14 cellular contexts compared by ENCODE assay signal in the genomic region with DNA sequence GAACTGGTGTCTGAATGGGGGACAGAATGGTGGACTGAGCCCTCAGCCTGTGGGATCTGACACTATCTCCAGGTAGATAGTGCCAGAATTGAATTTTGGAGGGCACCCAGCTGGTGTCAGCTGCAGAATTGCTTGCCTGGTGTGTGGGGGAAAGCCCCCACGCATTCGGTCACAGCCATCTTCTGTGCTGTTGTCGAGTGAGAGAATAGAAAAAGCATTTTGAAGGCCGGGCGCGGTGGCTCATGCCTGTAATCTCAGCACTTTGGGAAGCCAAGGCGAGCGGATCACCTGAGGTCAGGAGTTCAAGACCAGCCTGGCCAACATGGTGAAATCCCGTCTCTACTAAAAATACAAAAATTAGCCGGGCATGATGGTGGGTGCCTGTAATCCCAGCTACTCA. TPM values are rescaled to one million over a fixed set of nuclear protein-coding genes. Genes with fewer than 3 reads are reported as not detected.
DNase-seq lines count a peak whose midpoint lies in the region; ATAC-seq and TF ChIP-seq lines count a peak whose summit lies in the region.
"Not testable (repeated sequence)": the region's sequence is repeated elsewhere in the genome, so short reads cannot be mapped to it uniquely, and the experiment has no call there.
"Had no signal": no experiment of that assay in that cellular context is flagged by ENCODE, and none has a peak within 500 bp of the region (broad histone marks: within the 10 kb centered on the region; RNA-seq: fewer than 3 reads in every experiment).

No MANE protein-coding gene starts in this region.

- POLR2A ChIA-PET in CD4-positive, alpha-beta T cell (lab: Charles Lee) = interaction anchor here (1.3 kb wide), 1 partner anchor 45 kb away, joined by 5 read pairs; the partner anchor contains the start of gene PAIP2
- POLR2A ChIA-PET in activated CD4-positive, alpha-beta T cell treated with anti-CD3 and anti-CD28 coated beads, Interleukin-2, amount 10 ng/mL, durations not matched to agents 7 days and 5 days (lab: Charles Lee) = not testable (repeated sequence)

- not testable (repeated sequence) for H3K4me3 ChIP-seq in KMS-11 (IDR thresholded peaks at IDR 0.05; ENCODE audit: insufficient read depth, low read depth, low read length); SU-DHL-6 (ENCODE audit: insufficient read depth, low read length, poor library complexity, severe bottlenecking)

- not testable (repeated sequence) for H3K9me3 ChIP-seq in CD4-positive, alpha-beta T cell (ENCODE audit: control insufficient read depth, low read length); SU-DHL-6 (ENCODE audit: insufficient read depth, low read length)

- H3F3A ChIP-seq in SU-DHL-6 (ENCODE audit: insufficient read depth) = peaks cover 54% of the 10 kb centered on the region

- H3K79me2 ChIP-seq in KMS-11 (ENCODE audit: insufficient read depth, low read depth) (peaks cover 51% of the 10 kb centered on the region), SU-DHL-6 (ENCODE audit: insufficient read depth, low read length) (peaks cover 15% of the 10 kb centered on the region)

- not testable (repeated sequence) for H3K4me3 Mint-ChIP-seq in CD4-positive, alpha-beta T cell; activated CD4-positive, alpha-beta T cell treated with anti-CD3 and anti-CD28 coated beads, Interleukin-2, amount 10 ng/mL, durations not matched to agents 7 days and 5 days
- H3K4me3 Mint-ChIP-seq in naive B cell = peak overlapping the region; percentile 86 to 97 (median 93)

- H2AFZ ChIP-seq in KMS-11 (ENCODE audit: low read depth); SU-DHL-6 (ENCODE audit: low read depth, low read length, severe bottlenecking): not testable (repeated sequence)

- H3K4me2 ChIP-seq in KMS-11 = peak overlapping the region; percentile 87; the same call in 1 of the 2 replicates
- H3K4me2 ChIP-seq in SU-DHL-6 (ENCODE audit: low read depth, low read length, poor library complexity, severe bottlenecking) = not testable (repeated sequence)

- not testable (repeated sequence) for ATAC-seq in CD4-positive, alpha-beta T cell (ENCODE audit: poor library complexity); naive B cell (ENCODE audit: low read depth in 2 of 2); sciatic nerve

- peaks cover 71% of the 10 kb centered on the region for H3K4me1 ChIP-seq in KMS-11 (ENCODE audit: low read depth, poor library complexity, severe bottlenecking)

- intact Hi-C loops in CD4-positive, alpha-beta T cell (cut with DNase I, micrococcal nuclease) = loop anchor here in 1 of 2 experiments (5.0 kb wide), 1 partner anchor 45 kb away; the partner anchor contains the start of gene PAIP2
- intact Hi-C loops in sciatic nerve (cut with DNase I) = not testable (repeated sequence)

- not testable (repeated sequence) for H3K36me3 Mint-ChIP-seq in CD4-positive, alpha-beta T cell (ENCODE audit: low read depth); activated CD4-positive, alpha-beta T cell treated with anti-CD3 and anti-CD28 coated beads, Interleukin-2, amount 10 ng/mL, durations not matched to agents 7 days and 5 days (ENCODE audit: low read depth); naive B cell

- H4K20me1 ChIP-seq in KMS-11 (ENCODE audit: insufficient read depth); SU-DHL-6 (ENCODE audit: low read depth, low read length): not testable (repeated sequence)

- H3K27me3 ChIP-seq in CD4-positive, alpha-beta T cell (ENCODE audit: control insufficient read depth, insufficient read depth, low read length); KMS-11 (ENCODE audit: insufficient read depth, low read depth); SU-DHL-6 (ENCODE audit: low read length): not testable (repeated sequence)

- DNase-seq in CD4-positive, alpha-beta T cell; activated CD4-positive, alpha-beta T cell treated with anti-CD3 and anti-CD28 coated beads, Interleukin-2, amount 10 ng/mL, durations not matched to agents 7 days and 5 days; naive B cell: not testable (repeated sequence)
- DNase-seq in activated effector memory CD4-positive, alpha-beta T cell treated with anti-CD3 and anti-CD28 coated beads, Interleukin-2, amount 50 U/mL, for 16 hours = peak; percentile 27
- DNase-seq in sciatic nerve (ENCODE audit: low spot score) = peak; percentile 30

- H3K27ac Mint-ChIP-seq in CD4-positive, alpha-beta T cell = peak overlapping the region; percentile 85
- H3K27ac Mint-ChIP-seq in activated CD4-positive, alpha-beta T cell treated with anti-CD3 and anti-CD28 coated beads, Interleukin-2, amount 10 ng/mL, durations not matched to agents 7 days and 5 days = peak overlapping the region; percentile 94
- peak overlapping the region; percentile 54 to 99 (median 92) for H3K27ac Mint-ChIP-seq in naive B cell

- not testable (repeated sequence) for H3K9me3 Mint-ChIP-seq in CD4-positive, alpha-beta T cell; activated CD4-positive, alpha-beta T cell treated with anti-CD3 and anti-CD28 coated beads, Interleukin-2, amount 10 ng/mL, durations not matched to agents 7 days and 5 days; naive B cell

- H3K27me3 Mint-ChIP-seq in CD4-positive, alpha-beta T cell; activated CD4-positive, alpha-beta T cell treated with anti-CD3 and anti-CD28 coated beads, Interleukin-2, amount 10 ng/mL, durations not matched to agents 7 days and 5 days; naive B cell: not testable (repeated sequence)

- H3K27ac ChIP-seq in CD4-positive, alpha-beta T cell (ENCODE audit: low read depth, low read length) = not testable (repeated sequence)
- H3K27ac ChIP-seq in KMS-11 (peak overlapping the region; percentile 89; the same call in 1 of the 2 replicates), SU-DHL-6 (ENCODE audit: low read depth, low read length) (peak overlapping the region; percentile 93; the same call in 1 of the 2 replicates)

- H3K9ac ChIP-seq in KMS-11; SU-DHL-6 (ENCODE audit: low read length): not testable (repeated sequence)

- peaks cover 57% of the 10 kb centered on the region for H3K4me1 Mint-ChIP-seq in CD4-positive, alpha-beta T cell (ENCODE audit: low read depth)
- H3K4me1 Mint-ChIP-seq in activated CD4-positive, alpha-beta T cell treated with anti-CD3 and anti-CD28 coated beads, Interleukin-2, amount 10 ng/mL, durations not matched to agents 7 days and 5 days = peaks cover 78% of the 10 kb centered on the region
- peaks cover 73 to 96% (median 93%) of the 10 kb centered on the region in 3 donors for H3K4me1 Mint-ChIP-seq in naive B cell

- not testable (repeated sequence) for TF ChIP-seq CTCF in CD4-positive, alpha-beta T cell (IDR thresholded peaks at IDR 0.05); KMS-11 (conservative IDR thresholded peaks at IDR 0.05; ENCODE audit: low read depth, low read length); SU-DHL-6 (IDR thresholded peaks at IDR 0.05; ENCODE audit: insufficient read depth, low read length, poor library complexity, severe bottlenecking)

- not testable (repeated sequence) for H3K36me3 ChIP-seq in KMS-11 (ENCODE audit: insufficient read depth); SU-DHL-6 (ENCODE audit: low read length)

- H3K9me2 ChIP-seq in SU-DHL-6 (replicated peaks; ENCODE audit: insufficient read depth, low read length) = not testable (repeated sequence)

- CTCF ChIA-PET in CD4-positive, alpha-beta T cell (lab: Charles Lee) = not testable (repeated sequence)
- CTCF ChIA-PET in activated CD4-positive, alpha-beta T cell treated with anti-CD3 and anti-CD28 coated beads, Interleukin-2, amount 10 ng/mL, durations not matched to agents 7 days and 5 days (lab: Charles Lee) = interaction anchor here (1.2 to 2.7 kb wide), 3 partner anchors 8 to 16 kb away, joined by 3 to 13 read pairs (median 7); partner anchors contain the start of gene SPATA24

RNA-seq across cellular contexts. Expression of gene MZB1, which starts 2.8 kb away (rescaled TPM):
- total RNA-seq in CD4-positive, alpha-beta T cell = under 1 TPM; 0.42 to 0.63 TPM
- 10 to 100 TPM; 12.7 to 13.4 TPM for total RNA-seq in activated CD4-positive, alpha-beta T cell treated with anti-CD3 and anti-CD28 coated beads, Interleukin-2, amount 10 ng/mL, durations not matched to agents 7 days and 5 days
- 100 to 1,000 TPM in 1 of 6 donors, 10 to 100 TPM in 5; 49.7 to 105 (median 88.1) TPM for polyA plus RNA-seq in naive B cell (ENCODE audit: low read depth in 6 of 6)
- total RNA-seq in sciatic nerve = 0.71 TPM
- total RNA-seq: Calu3, GM23248, HT1080, LHCN-M2, SK-MEL-5 had no signal
- polyA plus RNA-seq: GM23248 had no signal

RNA-seq across cellular contexts. Expression of gene SLC23A1, which starts 3.9 kb away (rescaled TPM):
- not detected for total RNA-seq in CD4-positive, alpha-beta T cell
- total RNA-seq in activated CD4-positive, alpha-beta T cell treated with anti-CD3 and anti-CD28 coated beads, Interleukin-2, amount 10 ng/mL, durations not matched to agents 7 days and 5 days = under 1 TPM; 0.75 to 0.77 TPM
- under 1 TPM in 3 of 6 donors, not detected in 3; 0.13 to 0.57 (median 0.49) TPM for polyA plus RNA-seq in naive B cell (ENCODE audit: low read depth in 6 of 6)
- not detected for total RNA-seq in sciatic nerve
- total RNA-seq: CD4-positive, alpha-beta memory T cell; GM23248; HT1080; LHCN-M2; Right ventricle myocardium inferior; SK-MEL-5 had no signal
- polyA plus RNA-seq: CD4-positive, alpha-beta memory T cell had no signal

RNA-seq across cellular contexts. Expression of gene PROB1, which starts 7.9 kb away (rescaled TPM):
- total RNA-seq in CD4-positive, alpha-beta T cell = under 1 TPM; 0.25 to 0.41 TPM
- total RNA-seq in activated CD4-positive, alpha-beta T cell treated with anti-CD3 and anti-CD28 coated beads, Interleukin-2, amount 10 ng/mL, durations not matched to agents 7 days and 5 days = 1 to 10 TPM; 3.3 to 3.4 TPM
- 1 to 10 TPM in 3 of 6 donors, under 1 TPM in 3; 0.67 to 2.5 (median 1.1) TPM for polyA plus RNA-seq in naive B cell (ENCODE audit: low read depth in 6 of 6)
- total RNA-seq in sciatic nerve = 1.6 TPM

RNA-seq across cellular contexts. Expression of gene SPATA24, which starts 16.9 kb away (rescaled TPM):
- total RNA-seq in CD4-positive, alpha-beta T cell = 1 to 10 TPM; 3.0 to 3.9 TPM
- total RNA-seq in activated CD4-positive, alpha-beta T cell treated with anti-CD3 and anti-CD28 coated beads, Interleukin-2, amount 10 ng/mL, durations not matched to agents 7 days and 5 days = 1 to 10 TPM; 5.5 to 7.2 TPM
- polyA plus RNA-seq in naive B cell (ENCODE audit: low read depth in 6 of 6) = 10 to 100 TPM in 1 of 6 donors, 1 to 10 TPM in 5; 3.3 to 10.5 (median 5.5) TPM
- total RNA-seq in sciatic nerve = 4.0 TPM

RNA-seq across cellular contexts. Expression of gene PAIP2, which starts 45.3 kb away (rescaled TPM):
- 100 to 1,000 TPM; 151 to 156 TPM for total RNA-seq in CD4-positive, alpha-beta T cell
- total RNA-seq in activated CD4-positive, alpha-beta T cell treated with anti-CD3 and anti-CD28 coated beads, Interleukin-2, amount 10 ng/mL, durations not matched to agents 7 days and 5 days = 10 to 100 TPM; 87.0 to 96.0 TPM
- polyA plus RNA-seq in naive B cell (ENCODE audit: low read depth in 6 of 6) = 100 to 1,000 TPM; 348 to 544 (median 403) TPM
- 92.2 TPM for total RNA-seq in sciatic nerve
